In genomic region chr16:87342504-87342903, GRCh38 we compare ENCODE assay signal across 33 cellular contexts.
"Had no signal": no experiment of that assay in that cellular context is flagged by ENCODE, and none has a peak within 500 bp of the region (broad histone marks: within the 10 kb centered on the region; RNA-seq: fewer than 3 reads in every experiment).

No MANE protein-coding gene starts in this region.

- H3K9me3 Mint-ChIP-seq: activated B cell treated with CpG ODN at 0.5 μM for 24 hours; activated CD8-positive, alpha-beta T cell treated with anti-CD3 and anti-CD28 coated beads for 36 hours; activated T-cell treated with anti-CD3 and anti-CD28 coated beads, Interleukin-2, amount 50 U/mL, for 4 hours; activated T-helper 17 cell treated with anti-CD3 and anti-CD28 coated beads, Interleukin-2, amount 50 U/mL, for 72 hours; central memory CD8-positive, alpha-beta T cell; effector memory CD8-positive, alpha-beta T cell; T-helper 1 cell treated with Interleukin-12 subunit alpha and Interleukin-12 subunit beta and Interleukin-4 antibody, amounts not matched to agents 30 μg/mL and 1 μg/mL, for 36 hours had no signal

- FAIRE-seq: astrocyte, colon, endothelial cell of umbilical vein had no signal

- H3K27ac ChIP-seq: brain microvascular endothelial cell, epithelial cell of prostate, gastroesophageal sphincter, heart right ventricle, WERI-Rb-1 had no signal

- ATAC-seq: activated CD4-positive, CD25-positive, alpha-beta regulatory T cell treated with anti-CD3 and anti-CD28 coated beads, Interleukin-2, amount 50 U/mL, for 24 hours; activated CD8-positive, alpha-beta T cell treated with anti-CD3 and anti-CD28 coated beads for 36 hours; activated T-cell treated with anti-CD3 and anti-CD28 coated beads, Interleukin-2, amount 50 U/mL, for 4 hours; activated T-helper 17 cell treated with anti-CD3 and anti-CD28 coated beads, Interleukin-2, amount 50 U/mL, for 72 hours; effector memory CD8-positive, alpha-beta T cell; gastroesophageal sphincter; heart right ventricle had no signal

- H3K27me3 ChIP-seq: brain microvascular endothelial cell, esophagus squamous epithelium, gastroesophageal sphincter, heart right ventricle had no signal

- H3K9me3 ChIP-seq: esophagus squamous epithelium, gastroesophageal sphincter, heart right ventricle had no signal

- H3K27ac Mint-ChIP-seq: activated B cell treated with CpG ODN at 0.5 μM for 24 hours; activated naive CD8-positive, alpha-beta T cell; activated T-helper 17 cell treated with anti-CD3 and anti-CD28 coated beads, Interleukin-2, amount 50 U/mL, for 72 hours; T-helper 1 cell treated with Interleukin-12 subunit alpha and Interleukin-12 subunit beta and Interleukin-4 antibody, amounts not matched to agents 30 μg/mL and 1 μg/mL, for 36 hours had no signal

- H3K27me3 Mint-ChIP-seq: activated B cell treated with CpG ODN at 0.5 μM for 24 hours; activated CD8-positive, alpha-beta T cell treated with anti-CD3 and anti-CD28 coated beads for 36 hours; activated naive CD8-positive, alpha-beta T cell; activated T-helper 17 cell treated with anti-CD3 and anti-CD28 coated beads, Interleukin-2, amount 50 U/mL, for 72 hours; central memory CD8-positive, alpha-beta T cell; effector memory CD8-positive, alpha-beta T cell had no signal

- DNase-seq: activated B cell treated with CpG ODN at 0.5 μM for 24 hours; activated CD4-positive, alpha-beta T cell treated with anti-CD3 and anti-CD28 coated beads for 48 hours; activated CD4-positive, alpha-beta T cell treated with anti-CD3 and anti-CD28 coated beads, Interleukin-2, amount 50 U/mL, for 1 hour; activated CD4-positive, alpha-beta T cell treated with anti-CD3 and anti-CD28 coated beads, Interleukin-2, amount 50 U/mL, for 48 hours; activated CD8-positive, alpha-beta memory T cell treated with anti-CD3 and anti-CD28 coated beads for 24 hours; activated CD8-positive, alpha-beta T cell treated with anti-CD3 and anti-CD28 coated beads for 36 hours; activated effector memory CD4-positive, alpha-beta T cell treated with Interleukin-2 at 50 U/mL for 16 hours; activated gamma-delta T cell treated with Interleukin-2 at 50 U/mL for 16 hours; activated naive CD4-positive, alpha-beta T cell treated with anti-CD3 and anti-CD28 coated beads, Interleukin-2, amount 50 U/mL, for 16 hours; activated naive CD4-positive, alpha-beta T cell treated with Interleukin-2 at 50 U/mL for 16 hours; activated T-cell treated with anti-CD3 and anti-CD28 coated beads, Interleukin-2, amount 50 U/mL, for 4 hours; amniotic stem cell; anterior cingulate cortex; brain microvascular endothelial cell; cortex of kidney; dermis blood vessel endothelial cell; effector CD4-positive, alpha-beta T cell; effector memory CD8-positive, alpha-beta T cell; esophagus squamous epithelium; foreskin melanocyte; T-helper 9 cell; WERI-Rb-1 had no signal

- H3K4me3 Mint-ChIP-seq: activated B cell treated with CpG ODN at 0.5 μM for 24 hours; activated CD8-positive, alpha-beta T cell treated with anti-CD3 and anti-CD28 coated beads for 36 hours; activated T-cell treated with anti-CD3 and anti-CD28 coated beads, Interleukin-2, amount 50 U/mL, for 4 hours; activated T-helper 17 cell treated with anti-CD3 and anti-CD28 coated beads, Interleukin-2, amount 50 U/mL, for 72 hours; central memory CD8-positive, alpha-beta T cell; effector memory CD8-positive, alpha-beta T cell; T-helper 1 cell treated with Interleukin-12 subunit alpha and Interleukin-12 subunit beta and Interleukin-4 antibody, amounts not matched to agents 30 μg/mL and 1 μg/mL, for 36 hours had no signal

- H3K4me3 ChIP-seq: esophagus squamous epithelium, gastroesophageal sphincter, heart right ventricle had no signal
